ENCODE assay signal across 8 cellular contexts in the genomic region with DNA sequence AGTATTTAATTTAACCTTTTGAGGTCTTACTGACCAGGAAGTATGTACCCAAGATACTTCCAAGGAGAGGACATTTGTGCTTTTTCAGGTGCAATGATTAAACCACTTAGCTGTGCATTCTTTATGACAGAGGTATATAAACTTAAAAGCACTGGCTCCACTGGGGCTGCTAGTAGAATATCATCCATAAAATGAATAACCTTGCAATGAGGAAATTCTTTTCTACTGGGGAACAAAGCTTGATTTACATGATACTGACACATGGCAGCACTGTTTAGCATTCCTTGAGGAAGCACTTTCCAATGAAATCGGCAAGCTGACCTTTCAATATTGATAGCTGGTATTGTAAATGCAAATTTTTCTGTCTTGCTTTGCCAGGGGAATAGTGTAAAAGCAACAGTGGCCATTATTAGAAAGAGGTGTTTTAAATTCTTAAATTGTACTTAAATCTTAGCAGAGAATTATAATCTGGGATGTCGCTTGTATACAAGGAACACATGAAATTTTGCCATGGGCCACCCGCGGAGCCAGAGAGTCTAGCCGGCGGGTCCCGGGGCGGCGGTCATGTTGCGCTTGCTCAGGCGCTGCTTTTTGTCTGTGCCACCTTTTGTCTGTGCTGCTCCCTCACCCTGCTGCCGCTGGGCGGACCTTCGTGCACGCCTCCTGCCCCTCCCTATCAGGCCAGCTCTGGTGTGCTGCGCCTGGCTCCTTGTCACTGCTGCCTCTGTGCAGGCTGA. TPM values are rescaled to one million over a fixed set of nuclear protein-coding genes. Genes with fewer than 3 reads are reported as not detected.
DNase-seq lines count a peak whose midpoint lies in the region; ATAC-seq and TF ChIP-seq lines count a peak whose summit lies in the region.

No MANE protein-coding gene starts in this region.

- H3K27me3 Mint-ChIP-seq in activated CD4-positive, alpha-beta T cell treated with anti-CD3 and anti-CD28 coated beads for 36 hours: no peaks in the 10 kb centered on the region
- H3K27me3 Mint-ChIP-seq in chondrocyte (ENCODE audit: low read depth): peaks cover 2% of the 10 kb centered on the region

- no peaks in the 10 kb centered on the region for H3K36me3 Mint-ChIP-seq in activated CD4-positive, alpha-beta T cell treated with anti-CD3 and anti-CD28 coated beads for 36 hours (ENCODE audit: low read depth)
- H3K36me3 Mint-ChIP-seq in chondrocyte (ENCODE audit: low read depth): no peaks in the 10 kb centered on the region

- TF ChIP-seq CTCF in AG04450 (IDR thresholded peaks at IDR 0.05; ENCODE audit: low read depth, low read length): no peak
- peak; percentile 46 for TF ChIP-seq CTCF in chondrocyte (IDR thresholded peaks at IDR 0.05)

- peak overlapping the region; percentile 49 for H3K4me3 Mint-ChIP-seq in activated CD4-positive, alpha-beta T cell treated with anti-CD3 and anti-CD28 coated beads for 36 hours
- H3K4me3 Mint-ChIP-seq in chondrocyte (ENCODE audit: unreplicated experiment): peak overlapping the region; percentile 76

- POLR2A ChIA-PET in AG04450 (lab: Yijun Ruan, JAX): no interaction called here
- POLR2A ChIA-PET in activated CD4-positive, alpha-beta T cell treated with anti-CD3 and anti-CD28 coated beads for 36 hours (lab: Charles Lee): interaction anchor here (0.7 kb wide), 1 partner anchor 27 kb away, joined by 4 read pairs; no protein-coding TSS in a partner anchor

- no peak overlapping the region for H3K27ac Mint-ChIP-seq in activated CD4-positive, alpha-beta T cell treated with anti-CD3 and anti-CD28 coated beads for 36 hours
- H3K27ac Mint-ChIP-seq in chondrocyte (ENCODE audit: unreplicated experiment): peak overlapping the region; percentile 49

- CTCF ChIA-PET in AG04450 (lab: Charles Lee): interaction anchor here (1.3 to 3.4 kb wide), 2 partner anchors 9 to 10 kb away, joined by 3 to 29 read pairs; no protein-coding TSS in a partner anchor
- CTCF ChIA-PET in activated CD4-positive, alpha-beta T cell treated with anti-CD3 and anti-CD28 coated beads for 36 hours (lab: Charles Lee): interaction anchor here (1.0 to 4.4 kb wide), 6 partner anchors 9 to 241 kb away, joined by 3 to 26 read pairs (median 5); no protein-coding TSS in a partner anchor

- no peaks in the 10 kb centered on the region for H3K9me3 Mint-ChIP-seq in activated CD4-positive, alpha-beta T cell treated with anti-CD3 and anti-CD28 coated beads for 36 hours (ENCODE audit: low read depth)
- H3K9me3 Mint-ChIP-seq in chondrocyte (ENCODE audit: low read depth): no peaks in the 10 kb centered on the region

- intact Hi-C loops in activated CD4-positive, alpha-beta T cell treated with anti-CD3 and anti-CD28 coated beads for 36 hours (cut with DNase I, micrococcal nuclease): loop anchor here in 1 of 2 experiments (2.0 to 5.0 kb wide), 2 partner anchors 17 to 34 kb away; no protein-coding TSS in a partner anchor
- intact Hi-C loops in left colon (cut with DNase I, micrococcal nuclease): no loop called here

- peaks cover 10% of the 10 kb centered on the region for H3K4me1 Mint-ChIP-seq in activated CD4-positive, alpha-beta T cell treated with anti-CD3 and anti-CD28 coated beads for 36 hours
- peaks cover 12% of the 10 kb centered on the region for H3K4me1 Mint-ChIP-seq in chondrocyte (ENCODE audit: low read depth)

- no peak overlapping the region for H3K27ac ChIP-seq in AG04450 (ENCODE audit: low read depth, low read length)

- peak; percentile 97 for ATAC-seq in GM19025 (IDR thresholded peaks at IDR 0.05; ENCODE audit: low read depth, unreplicated experiment)
- peak; percentile 100 for ATAC-seq in HG03159 (IDR thresholded peaks at IDR 0.05; ENCODE audit: unreplicated experiment)
- ATAC-seq in activated CD4-positive, alpha-beta T cell treated with anti-CD3 and anti-CD28 coated beads for 36 hours: peak; percentile 100
- ATAC-seq in left colon: peak; percentile 98

- H3K4me3 ChIP-seq in AG04450 (ENCODE audit: low read depth, low read length): peak overlapping the region; percentile 46

- H3K27me3 ChIP-seq in AG04450 (ENCODE audit: control insufficient read depth, insufficient read depth, low read length): peaks cover 8% of the 10 kb centered on the region

- no peaks in the 10 kb centered on the region for H3K9me3 ChIP-seq in AG04450 (ENCODE audit: control insufficient read depth, insufficient read depth, low read length)

- no peak for DNase-seq in AG04450 (ENCODE audit: low read depth, low spot score)
- DNase-seq in NCI-H345 treated with DMSO at 0.1 percent for 48 hours (lab: John Stamatoyannopoulos, UW; ENCODE audit: unreplicated experiment): peak; percentile 90
- DNase-seq in activated CD4-positive, alpha-beta T cell treated with anti-CD3 and anti-CD28 coated beads for 36 hours: peak; percentile 85
- DNase-seq in chondrocyte (ENCODE audit: low spot score): no peak
- DNase-seq in left colon: peak; percentile 85 to 90
- DNase-seq in stimulated activated CD4-positive, alpha-beta T cell treated with anti-CD3 and anti-CD28 coated beads, Interleukin-4, amount 100 ng/mL, for 24 hours: peak; percentile 71

RNA-seq across cellular contexts. Expression of gene BLTP3B, which starts 20.9 kb away (rescaled TPM):
- polyA plus RNA-seq in AG04450 (2011; rRNA removed): 21.2 and 28.9 TPM in 2 replicates
- polyA minus RNA-seq in AG04450 (2011; rRNA and poly(A)+ RNA removed): 27.1 and 47.8 TPM in 2 replicates
- total RNA-seq in activated CD4-positive, alpha-beta T cell treated with anti-CD3 and anti-CD28 coated beads for 36 hours: 10 to 100 TPM; 39.5 to 48.7 TPM
- total RNA-seq in chondrocyte (13.7 to 18.7 TPM (median 13.9 TPM) in 3 replicates), left colon (10 to 100 TPM; 24.1 to 24.7 TPM)

RNA-seq across cellular contexts. Expression of gene ACTR6, which starts 37.0 kb away (rescaled TPM):
- 15.2 and 23.8 TPM in 2 replicates for polyA plus RNA-seq in AG04450 (2011; rRNA removed)
- 6.1 and 10.4 TPM in 2 replicates for polyA minus RNA-seq in AG04450 (2011; rRNA and poly(A)+ RNA removed)
- 10 to 100 TPM; 21.6 to 37.3 TPM for total RNA-seq in activated CD4-positive, alpha-beta T cell treated with anti-CD3 and anti-CD28 coated beads for 36 hours
- total RNA-seq in chondrocyte (17.4 to 20.7 TPM (median 20.6 TPM) in 3 replicates), left colon (10 to 100 TPM; 20.4 to 24.7 TPM)

Comparison
In these comparisons a context has a peak if more than half of its experiments do, and no peak if none do; other contexts are left out.
1. DNase-seq: peak in NCI-H345 treated with DMSO at 0.1 percent for 48 hours (single experiment), activated CD4-positive, alpha-beta T cell treated with anti-CD3 and anti-CD28 coated beads for 36 hours (single experiment), left colon (2 of 2) and stimulated activated CD4-positive, alpha-beta T cell treated with anti-CD3 and anti-CD28 coated beads, Interleukin-4, amount 100 ng/mL, for 24 hours (single experiment); none in AG04450 (single experiment) and chondrocyte (single experiment).
2. Peak in every context shown above with its lines, with median percentiles within 50 percentile points of each other: ATAC-seq.